ENCODE assay signal across 7 cellular contexts in genomic region chr5:101461455-101461854, GRCh38.
"Had no signal": no experiment of that assay in that cellular context is flagged by ENCODE, and none has a peak within 500 bp of the region (broad histone marks: within the 10 kb centered on the region; RNA-seq: fewer than 3 reads in every experiment).

No MANE protein-coding gene starts in this region.

- H3K36me3 ChIP-seq: HAP-1 had no signal

- FAIRE-seq: HepG2 had no signal

- H3K4me3 ChIP-seq: HAP-1 had no signal

- H3K27ac ChIP-seq: HL-60 had no signal

- DNase-seq: GOT3, H7, HFFc6, KBM-7 had no signal

- H3K4me1 ChIP-seq: HAP-1 had no signal

- H3K9me3 ChIP-seq: HAP-1 had no signal
